In genomic region chr12:79411791-79412190, GRCh38 we compare ENCODE assay signal across 20 cellular contexts.
"Had no signal": no experiment of that assay in that cellular context is flagged by ENCODE, and none has a peak within 500 bp of the region (broad histone marks: within the 10 kb centered on the region; RNA-seq: fewer than 3 reads in every experiment).

No MANE protein-coding gene starts in this region.

- H3K4me3 Mint-ChIP-seq: natural killer cell treated with Interleukin-12 subunit alpha and Interleukin-12 subunit beta and Interleukin-15 and Interleukin-18, amount 100 ng/mL, for 72 hours had no signal

- H3K9me3 Mint-ChIP-seq: natural killer cell treated with Interleukin-12 subunit alpha and Interleukin-12 subunit beta and Interleukin-15 and Interleukin-18, amount 100 ng/mL, for 72 hours had no signal

- ATAC-seq: heart left ventricle; left lobe of liver; natural killer cell treated with Interleukin-12 subunit alpha and Interleukin-12 subunit beta and Interleukin-15 and Interleukin-18, amount 100 ng/mL, for 72 hours; pancreas; right cardiac atrium; upper lobe of right lung had no signal

- H3K27me3 Mint-ChIP-seq: natural killer cell treated with Interleukin-12 subunit alpha and Interleukin-12 subunit beta and Interleukin-15 and Interleukin-18, amount 100 ng/mL, for 72 hours; progenitor cell of endocrine pancreas had no signal

- H3K36me3 ChIP-seq: heart left ventricle, pancreas, upper lobe of right lung, vagina had no signal

- H3K36me3 Mint-ChIP-seq: natural killer cell treated with Interleukin-12 subunit alpha and Interleukin-12 subunit beta and Interleukin-15 and Interleukin-18, amount 100 ng/mL, for 72 hours had no signal

- FAIRE-seq: frontal cortex, islet of Langerhans, pancreas had no signal

- DNase-seq: cortex of kidney; dorsolateral prefrontal cortex; effector CD8-positive, alpha-beta T cell; heart left ventricle; hypothalamus; midbrain; occipital lobe; pancreas; right cardiac atrium; stimulated activated CD4-positive, alpha-beta T cell treated with anti-CD3 and anti-CD28 coated beads, Interleukin-2, amount 100 ng/mL, for 48 hours; stimulated activated naive CD4-positive, alpha-beta T cell treated with Interleukin-2 at 50 U/mL for 16 hours; upper lobe of right lung had no signal

- H3K4me1 ChIP-seq: heart left ventricle had no signal

- H3K4me2 ChIP-seq: smooth muscle cell had no signal

- H3K27ac Mint-ChIP-seq: natural killer cell treated with Interleukin-12 subunit alpha and Interleukin-12 subunit beta and Interleukin-15 and Interleukin-18, amount 100 ng/mL, for 72 hours; progenitor cell of endocrine pancreas had no signal

- H3K27ac ChIP-seq: dorsolateral prefrontal cortex, epithelial cell of prostate, heart left ventricle, pancreas, upper lobe of right lung, vagina had no signal

- H3K4me3 ChIP-seq: dorsolateral prefrontal cortex, heart left ventricle, pancreas, smooth muscle cell, upper lobe of right lung, vagina had no signal

- H3K9me3 ChIP-seq: heart left ventricle, pancreas, upper lobe of right lung, vagina had no signal

- H3K27me3 ChIP-seq: dorsolateral prefrontal cortex, heart left ventricle, pancreas, upper lobe of right lung, vagina had no signal
